ENCODE assay signal across 12 cellular contexts in the genomic region with DNA sequence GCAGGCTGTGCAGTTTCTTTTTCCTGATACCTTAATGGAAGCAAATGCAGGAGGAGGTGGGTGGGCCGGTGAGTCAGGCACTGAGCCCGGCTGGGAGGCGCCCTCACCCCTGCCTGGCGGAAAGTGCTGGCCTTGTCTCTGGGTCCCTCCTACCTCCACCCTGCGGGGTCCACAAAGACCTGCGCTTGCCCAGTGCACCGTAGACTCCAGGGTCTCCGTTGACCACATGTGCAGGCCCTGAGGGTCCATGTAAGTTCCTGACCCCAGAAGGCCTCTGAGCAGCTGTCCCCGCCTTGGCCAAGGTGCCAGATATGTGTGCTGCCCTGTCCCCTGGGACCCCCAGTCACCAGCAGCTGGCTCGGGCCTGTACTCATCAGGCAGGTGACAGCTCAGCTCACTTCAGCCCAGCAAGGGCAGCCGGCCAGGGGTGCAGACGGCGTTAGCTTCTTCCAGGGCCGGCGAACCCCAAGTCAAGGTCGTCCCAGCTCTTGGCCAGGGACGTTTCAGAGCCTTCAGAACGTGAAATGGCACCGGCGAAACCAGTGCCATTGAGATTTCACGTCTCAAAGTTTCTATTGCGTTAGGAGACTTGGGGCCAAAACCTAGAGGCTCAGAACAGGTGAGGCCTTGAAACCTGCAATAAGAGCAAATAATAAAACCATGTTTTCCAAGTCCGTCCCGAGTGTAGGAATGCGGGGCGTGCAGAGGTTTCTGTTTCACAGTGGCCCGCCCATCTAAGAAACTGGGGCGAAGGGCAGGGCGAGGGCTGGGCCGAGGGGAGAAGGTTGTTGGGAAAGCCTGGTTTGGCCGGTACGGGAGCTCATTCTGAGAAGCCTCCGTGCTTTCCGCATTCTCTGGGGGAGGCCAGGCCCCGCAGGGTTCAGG. TPM values are rescaled to one million over a fixed set of nuclear protein-coding genes. Genes with fewer than 3 reads are reported as not detected.
DNase-seq lines count a peak whose midpoint lies in the region; ATAC-seq and TF ChIP-seq lines count a peak whose summit lies in the region.
"Had no signal": no experiment of that assay in that cellular context is flagged by ENCODE, and none has a peak within 500 bp of the region (broad histone marks: within the 10 kb centered on the region; RNA-seq: fewer than 3 reads in every experiment).

No MANE protein-coding gene starts in this region.

- H3K27ac ChIP-seq in mucosa of rectum (ENCODE audit: low read depth in 2 of 2, low read length in 2 of 2) (peak overlapping the region; percentile 98), tibial artery (peak overlapping the region; percentile 51 to 76)

- TF ChIP-seq CTCF in WTC11 (IDR thresholded peaks at IDR 0.05) (no peak), fibroblast of mammary gland (conservative IDR thresholded peaks at IDR 0.05; ENCODE audit: control insufficient read depth, insufficient read depth, low read depth, low read length) (no peak), tibial artery (IDR thresholded peaks at IDR 0.05) (no peak)

- H3K4me1 Mint-ChIP-seq in WTC11 = peaks cover 13% of the 10 kb centered on the region
- H3K4me1 Mint-ChIP-seq: activated naive CD8-positive, alpha-beta T cell treated with anti-CD3 and anti-CD28 coated beads, Interleukin-2, amount 10 ng/mL, durations not matched to agents 7 days and 5 days had no signal

- H3K9ac ChIP-seq in mucosa of rectum (ENCODE audit: low read depth in 1 of 2, low read length in 2 of 2) = peak overlapping the region; percentile 68 to 80

- no peak for ATAC-seq in WTC11
- ATAC-seq in GM18511 (IDR thresholded peaks at IDR 0.05; ENCODE audit: unreplicated experiment) = no peak

- H3K27me3 Mint-ChIP-seq in WTC11 (ENCODE audit: low read depth) = no peaks in the 10 kb centered on the region
- H3K27me3 Mint-ChIP-seq: activated naive CD8-positive, alpha-beta T cell treated with anti-CD3 and anti-CD28 coated beads, Interleukin-2, amount 10 ng/mL, durations not matched to agents 7 days and 5 days had no signal

- no peaks in the 10 kb centered on the region for H3K27me3 ChIP-seq in mucosa of rectum (ENCODE audit: control insufficient read depth in 2 of 2, insufficient read depth in 2 of 2, low read length in 2 of 2)
- H3K27me3 ChIP-seq in tibial artery = no peaks in the 10 kb centered on the region

- DNase-seq in WTC11 (ENCODE audit: low spot score) (no peak), fibroblast of mammary gland (ENCODE audit: low read depth) (peak; percentile 51), tibial artery (no peak), SKM-1 treated with dmso at 0.1 percent for 144 hours (lab: John Stamatoyannopoulos, UW; ENCODE audit: unreplicated experiment) (no peak), AML-193 (lab: John Stamatoyannopoulos, UW) (no peak), dedifferentiated amniotic fluid mesenchymal stem cell (ENCODE audit: extremely low spot score) (no peak)
- DNase-seq: activated naive CD8-positive, alpha-beta T cell treated with anti-CD3 and anti-CD28 coated beads, Interleukin-2, amount 10 ng/mL, durations not matched to agents 7 days and 5 days; dorsolateral prefrontal cortex; Kasumi-1; NCI-H2107 had no signal

- H3K27ac Mint-ChIP-seq in WTC11 = peak overlapping the region; percentile 87
- H3K27ac Mint-ChIP-seq: activated naive CD8-positive, alpha-beta T cell treated with anti-CD3 and anti-CD28 coated beads, Interleukin-2, amount 10 ng/mL, durations not matched to agents 7 days and 5 days had no signal

- POLR2A ChIA-PET in WTC11 (lab: Charles Lee) = no interaction called here

- H3K9me3 ChIP-seq in mucosa of rectum (ENCODE audit: control insufficient read depth in 2 of 2, low read length in 2 of 2) (no peaks in the 10 kb centered on the region), tibial artery (no peaks in the 10 kb centered on the region)

- CTCF ChIA-PET in WTC11 (lab: Charles Lee) = no interaction called here

- H3K4me3 Mint-ChIP-seq in WTC11 = no peak overlapping the region
- H3K4me3 Mint-ChIP-seq: activated naive CD8-positive, alpha-beta T cell treated with anti-CD3 and anti-CD28 coated beads, Interleukin-2, amount 10 ng/mL, durations not matched to agents 7 days and 5 days had no signal

- H3K4me1 ChIP-seq in mucosa of rectum (ENCODE audit: control insufficient read depth in 2 of 2, insufficient read depth in 2 of 2, low read length in 2 of 2) = peaks cover 37 to 49% of the 10 kb centered on the region in 2 donors
- peaks cover 0 to 71% (median 59%) of the 10 kb centered on the region in 4 donors for H3K4me1 ChIP-seq in tibial artery

- peaks cover 6% of the 10 kb centered on the region for H3K36me3 Mint-ChIP-seq in WTC11
- H3K36me3 Mint-ChIP-seq: activated naive CD8-positive, alpha-beta T cell treated with anti-CD3 and anti-CD28 coated beads, Interleukin-2, amount 10 ng/mL, durations not matched to agents 7 days and 5 days had no signal

- H3K9me3 Mint-ChIP-seq in WTC11 = no peaks in the 10 kb centered on the region
- H3K9me3 Mint-ChIP-seq: activated naive CD8-positive, alpha-beta T cell treated with anti-CD3 and anti-CD28 coated beads, Interleukin-2, amount 10 ng/mL, durations not matched to agents 7 days and 5 days had no signal

- no peak overlapping the region for H3K4me3 ChIP-seq in fibroblast of mammary gland (ENCODE audit: control insufficient read depth, low read depth, low read length)
- H3K4me3 ChIP-seq in mucosa of rectum (ENCODE audit: low read length in 2 of 2) = peak overlapping the region; percentile 48 to 57
- peak overlapping the region; percentile 2 to 5 for H3K4me3 ChIP-seq in tibial artery
- H3K4me3 ChIP-seq: dorsolateral prefrontal cortex had no signal

- H3K36me3 ChIP-seq in mucosa of rectum (ENCODE audit: control insufficient read depth in 2 of 2, insufficient read depth in 2 of 2, low read length in 2 of 2) (peaks cover 36 to 41% of the 10 kb centered on the region in 2 donors), tibial artery (peaks cover 36 to 76% (median 56%) of the 10 kb centered on the region in 3 donors)

- intact Hi-C loops in tibial artery (cut with DNase I; ENCODE audit: low total_unique reads) = no loop called here

TF ChIP-seq in WTC11, 78 proteins besides CTCF, POLR2A, EP300 and RAD21:
- TF ChIP-seq, protein P1, sequence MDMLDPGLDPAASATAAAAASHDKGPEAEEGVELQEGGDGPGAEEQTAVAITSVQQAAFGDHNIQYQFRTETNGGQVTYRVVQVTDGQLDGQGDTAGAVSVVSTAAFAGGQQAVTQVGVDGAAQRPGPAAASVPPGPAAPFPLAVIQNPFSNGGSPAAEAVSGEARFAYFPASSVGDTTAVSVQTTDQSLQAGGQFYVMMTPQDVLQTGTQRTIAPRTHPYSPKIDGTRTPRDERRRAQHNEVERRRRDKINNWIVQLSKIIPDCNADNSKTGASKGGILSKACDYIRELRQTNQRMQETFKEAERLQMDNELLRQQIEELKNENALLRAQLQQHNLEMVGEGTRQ (CRISPR knock-in tag; IDR thresholded peaks at IDR 0.05) = no peak
- TF ChIP-seq, protein P2, sequence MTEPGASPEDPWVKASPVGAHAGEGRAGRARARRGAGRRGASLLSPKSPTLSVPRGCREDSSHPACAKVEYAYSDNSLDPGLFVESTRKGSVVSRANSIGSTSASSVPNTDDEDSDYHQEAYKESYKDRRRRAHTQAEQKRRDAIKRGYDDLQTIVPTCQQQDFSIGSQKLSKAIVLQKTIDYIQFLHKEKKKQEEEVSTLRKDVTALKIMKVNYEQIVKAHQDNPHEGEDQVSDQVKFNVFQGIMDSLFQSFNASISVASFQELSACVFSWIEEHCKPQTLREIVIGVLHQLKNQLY (CRISPR knock-in tag; IDR thresholded peaks at IDR 0.05) = no peak
- TF ChIP-seq, protein P3, sequence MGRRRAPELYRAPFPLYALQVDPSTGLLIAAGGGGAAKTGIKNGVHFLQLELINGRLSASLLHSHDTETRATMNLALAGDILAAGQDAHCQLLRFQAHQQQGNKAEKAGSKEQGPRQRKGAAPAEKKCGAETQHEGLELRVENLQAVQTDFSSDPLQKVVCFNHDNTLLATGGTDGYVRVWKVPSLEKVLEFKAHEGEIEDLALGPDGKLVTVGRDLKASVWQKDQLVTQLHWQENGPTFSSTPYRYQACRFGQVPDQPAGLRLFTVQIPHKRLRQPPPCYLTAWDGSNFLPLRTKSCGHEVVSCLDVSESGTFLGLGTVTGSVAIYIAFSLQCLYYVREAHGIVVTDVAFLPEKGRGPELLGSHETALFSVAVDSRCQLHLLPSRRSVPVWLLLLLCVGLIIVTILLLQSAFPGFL (CRISPR knock-in tag; IDR thresholded peaks at IDR 0.05; ENCODE audit: borderline replicate concordance) = no peak
- TF ChIP-seq, protein P4, sequence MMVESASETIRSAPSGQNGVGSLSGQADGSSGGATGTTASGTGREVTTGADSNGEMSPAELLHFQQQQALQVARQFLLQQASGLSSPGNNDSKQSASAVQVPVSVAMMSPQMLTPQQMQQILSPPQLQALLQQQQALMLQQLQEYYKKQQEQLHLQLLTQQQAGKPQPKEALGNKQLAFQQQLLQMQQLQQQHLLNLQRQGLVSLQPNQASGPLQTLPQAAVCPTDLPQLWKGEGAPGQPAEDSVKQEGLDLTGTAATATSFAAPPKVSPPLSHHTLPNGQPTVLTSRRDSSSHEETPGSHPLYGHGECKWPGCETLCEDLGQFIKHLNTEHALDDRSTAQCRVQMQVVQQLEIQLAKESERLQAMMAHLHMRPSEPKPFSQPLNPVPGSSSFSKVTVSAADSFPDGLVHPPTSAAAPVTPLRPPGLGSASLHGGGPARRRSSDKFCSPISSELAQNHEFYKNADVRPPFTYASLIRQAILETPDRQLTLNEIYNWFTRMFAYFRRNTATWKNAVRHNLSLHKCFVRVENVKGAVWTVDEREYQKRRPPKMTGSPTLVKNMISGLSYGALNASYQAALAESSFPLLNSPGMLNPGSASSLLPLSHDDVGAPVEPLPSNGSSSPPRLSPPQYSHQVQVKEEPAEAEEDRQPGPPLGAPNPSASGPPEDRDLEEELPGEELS (CRISPR knock-in tag; IDR thresholded peaks at IDR 0.05) = no peak
TF ChIP-seq in WTC11: peak in this region for 0.

RNA-seq across cellular contexts. Expression of a gene that starts 12.1 kb away (rescaled TPM):
- 27.7 to 29.3 TPM (median 28.1 TPM) in 3 replicates for total RNA-seq in WTC11 (2021)
